38 cellular contexts compared by ENCODE assay signal in genomic region chr14:79166171-79166570, GRCh38.
"Had no signal": no experiment of that assay in that cellular context is flagged by ENCODE, and none has a peak within 500 bp of the region (broad histone marks: within the 10 kb centered on the region; RNA-seq: fewer than 3 reads in every experiment).

No MANE protein-coding gene starts in this region.

- H3K27me3 Mint-ChIP-seq: activated B cell treated with CpG ODN at 0.5 μM for 24 hours; activated CD4-positive, alpha-beta memory T cell treated with anti-CD3 and anti-CD28 coated beads for 36 hours; activated CD4-positive, alpha-beta T cell treated with anti-CD3 and anti-CD28 coated beads, Interleukin-2, amount 10 ng/mL, durations not matched to agents 24 days and 14 days; activated CD8-positive, alpha-beta T cell treated with anti-CD3 and anti-CD28 coated beads for 36 hours; activated naive CD8-positive, alpha-beta T cell treated with anti-CD3 and anti-CD28 coated beads for 36 hours; activated T-helper 17 cell treated with anti-CD3 and anti-CD28 coated beads, Interleukin-2, amount 50 U/mL, for 72 hours had no signal

- H3K4me1 Mint-ChIP-seq: activated B cell treated with CpG ODN at 0.5 μM for 24 hours; activated CD4-positive, alpha-beta T cell treated with anti-CD3 and anti-CD28 coated beads, Interleukin-2, amount 10 ng/mL, durations not matched to agents 24 days and 14 days; activated naive CD8-positive, alpha-beta T cell treated with anti-CD3 and anti-CD28 coated beads for 36 hours; activated T-helper 17 cell treated with anti-CD3 and anti-CD28 coated beads, Interleukin-2, amount 50 U/mL, for 72 hours had no signal

- H3K4me3 Mint-ChIP-seq: activated B cell treated with CpG ODN at 0.5 μM for 24 hours; activated CD4-positive, alpha-beta memory T cell treated with anti-CD3 and anti-CD28 coated beads for 36 hours; activated CD4-positive, alpha-beta T cell treated with anti-CD3 and anti-CD28 coated beads, Interleukin-2, amount 10 ng/mL, durations not matched to agents 24 days and 14 days; activated CD8-positive, alpha-beta T cell treated with anti-CD3 and anti-CD28 coated beads for 36 hours; activated naive CD4-positive, alpha-beta T cell treated with anti-CD3 and anti-CD28 coated beads for 36 hours; activated naive CD8-positive, alpha-beta T cell treated with anti-CD3 and anti-CD28 coated beads for 36 hours; activated T-cell treated with anti-CD3 and anti-CD28 coated beads, Interleukin-2, amount 50 U/mL, for 4 hours; activated T-cell treated with anti-CD3 and anti-CD28 coated beads, Interleukin-2, amount 50 U/mL, for 72 hours; activated T-helper 1 cell treated with anti-CD3 and anti-CD28 coated beads, Interleukin-12 subunit alpha, Interleukin-12 subunit beta, Interleukin-2, Interleukin-4 antibody, amounts not matched to agents 30 ng/mL and 10 ng/mL and 1 ng/mL, durations not matched to agents 14 hours and 24 hours and 36 hours; activated T-helper 17 cell treated with anti-CD3 and anti-CD28 coated beads, Interleukin-2, amount 50 U/mL, for 72 hours; T-helper 1 cell treated with Interleukin-12 subunit alpha and Interleukin-12 subunit beta and Interleukin-4 antibody, amounts not matched to agents 30 μg/mL and 1 μg/mL, for 36 hours; T-helper 2 cell treated with Interferon-gamma antibody and Interleukin-4, amounts not matched to agents 5 μg/mL and 100 μg/mL, for 36 hours had no signal

- H3K27ac Mint-ChIP-seq: activated B cell treated with CpG ODN at 0.5 μM for 24 hours; activated CD4-positive, alpha-beta memory T cell treated with anti-CD3 and anti-CD28 coated beads for 36 hours; activated CD4-positive, alpha-beta T cell treated with anti-CD3 and anti-CD28 coated beads, Interleukin-2, amount 10 ng/mL, durations not matched to agents 24 days and 14 days; activated CD8-positive, alpha-beta T cell treated with anti-CD3 and anti-CD28 coated beads for 36 hours; activated naive CD4-positive, alpha-beta T cell treated with anti-CD3 and anti-CD28 coated beads for 36 hours; activated naive CD4-positive, alpha-beta T cell treated with anti-CD3 and anti-CD28 coated beads, Interleukin-2, amount 50 U/mL, for 72 hours; activated naive CD8-positive, alpha-beta T cell treated with anti-CD3 and anti-CD28 coated beads for 36 hours; activated T-cell treated with anti-CD3 and anti-CD28 coated beads, Interleukin-2, amount 50 U/mL, for 72 hours; activated T-helper 1 cell treated with anti-CD3 and anti-CD28 coated beads, Interleukin-12 subunit alpha, Interleukin-12 subunit beta, Interleukin-2, Interleukin-4 antibody, amounts not matched to agents 30 ng/mL and 10 ng/mL and 1 ng/mL, durations not matched to agents 14 hours and 24 hours and 36 hours; activated T-helper 17 cell treated with anti-CD3 and anti-CD28 coated beads, Interleukin-2, amount 50 U/mL, for 72 hours; T-helper 1 cell treated with Interleukin-12 subunit alpha and Interleukin-12 subunit beta and Interleukin-4 antibody, amounts not matched to agents 30 μg/mL and 1 μg/mL, for 36 hours; T-helper 2 cell treated with Interferon-gamma antibody and Interleukin-4, amounts not matched to agents 5 μg/mL and 100 μg/mL, for 36 hours had no signal

- FAIRE-seq: astrocyte, TTC549 had no signal

- H3K4me1 ChIP-seq: adrenal gland, body of pancreas, breast epithelium had no signal

- H3K27me3 ChIP-seq: adrenal gland, body of pancreas, brain microvascular endothelial cell, breast epithelium had no signal

- DNase-seq: activated B cell treated with CpG ODN at 0.5 μM for 24 hours; activated CD4-positive, alpha-beta memory T cell treated with anti-CD3 and anti-CD28 coated beads for 36 hours; activated CD4-positive, alpha-beta T cell treated with anti-CD3 and anti-CD28 coated beads for 4 hours; activated CD4-positive, alpha-beta T cell treated with anti-CD3 and anti-CD28 coated beads, Interleukin-2, amount 10 ng/mL, durations not matched to agents 24 days and 14 days; activated CD4-positive, alpha-beta T cell treated with anti-CD3 and anti-CD28 coated beads, Interleukin-2, amount 50 U/mL, for 1 hour; activated CD4-positive, alpha-beta T cell treated with anti-CD3 and anti-CD28 coated beads, Interleukin-2, amount 50 U/mL, for 4 hours; activated CD4-positive, CD25-positive, alpha-beta regulatory T cell treated with anti-CD3 and anti-CD28 coated beads, Interleukin-2, amount 50 U/mL, for 72 hours; activated CD8-positive, alpha-beta memory T cell treated with anti-CD3 and anti-CD28 coated beads, Interleukin-2, amount 50 U/mL, for 4 hours; activated CD8-positive, alpha-beta T cell treated with anti-CD3 and anti-CD28 coated beads for 36 hours; activated effector memory CD4-positive, alpha-beta T cell treated with anti-CD3 and anti-CD28 coated beads, Interleukin-2, amount 50 U/mL, for 16 hours; activated gamma-delta T cell treated with Interleukin-2 at 50 U/mL for 16 hours; activated naive CD4-positive, alpha-beta T cell; activated naive CD4-positive, alpha-beta T cell treated with anti-CD3 and anti-CD28 coated beads for 36 hours; activated naive CD4-positive, alpha-beta T cell treated with anti-CD3 and anti-CD28 coated beads, Interleukin-2, amount 50 U/mL, for 16 hours; activated naive CD8-positive, alpha-beta T cell treated with anti-CD3 and anti-CD28 coated beads for 36 hours; activated T-cell treated with anti-CD3 and anti-CD28 coated beads for 4 hours; activated T-cell treated with anti-CD3 and anti-CD28 coated beads, Interleukin-2, amount 50 U/mL, for 1 hour; activated T-cell treated with anti-CD3 and anti-CD28 coated beads, Interleukin-2, amount 50 U/mL, for 4 hours; activated T-cell treated with anti-CD3 and anti-CD28 coated beads, Interleukin-2, amount 50 U/mL, for 72 hours; adrenal gland; amniotic stem cell; aorta; body of pancreas; brain microvascular endothelial cell; central memory CD4-positive, alpha-beta T cell; SW 1271; T-helper 1 cell; T-helper 2 cell; T-helper 9 cell had no signal

- H3K36me3 Mint-ChIP-seq: activated CD4-positive, alpha-beta memory T cell treated with anti-CD3 and anti-CD28 coated beads for 36 hours; activated naive CD4-positive, alpha-beta T cell treated with anti-CD3 and anti-CD28 coated beads, Interleukin-2, amount 50 U/mL, for 72 hours; activated naive CD8-positive, alpha-beta T cell treated with anti-CD3 and anti-CD28 coated beads for 36 hours had no signal

- H3K9me3 Mint-ChIP-seq: activated CD4-positive, alpha-beta T cell treated with anti-CD3 and anti-CD28 coated beads, Interleukin-2, amount 10 ng/mL, durations not matched to agents 24 days and 14 days; activated T-helper 17 cell treated with anti-CD3 and anti-CD28 coated beads, Interleukin-2, amount 50 U/mL, for 72 hours had no signal

- H3K36me3 ChIP-seq: adrenal gland, brain microvascular endothelial cell, breast epithelium had no signal

- ATAC-seq: activated CD8-positive, alpha-beta T cell treated with anti-CD3 and anti-CD28 coated beads for 36 hours; activated naive CD4-positive, alpha-beta T cell treated with anti-CD3 and anti-CD28 coated beads, Interleukin-2, amount 50 U/mL, for 72 hours; activated T-cell treated with anti-CD3 and anti-CD28 coated beads, Interleukin-2, amount 50 U/mL, for 4 hours; activated T-cell treated with anti-CD3 and anti-CD28 coated beads, Interleukin-2, amount 50 U/mL, for 72 hours; activated T-helper 17 cell treated with anti-CD3 and anti-CD28 coated beads, Interleukin-2, amount 50 U/mL, for 72 hours; body of pancreas had no signal

- H3K27ac ChIP-seq: adrenal gland, body of pancreas, brain microvascular endothelial cell, breast epithelium, VCaP had no signal

- H3K9me3 ChIP-seq: adrenal gland, body of pancreas, breast epithelium had no signal

- H3K4me3 ChIP-seq: adrenal gland, body of pancreas, breast epithelium had no signal
